ENCODE assay signal across 9 cellular contexts in the genomic region with DNA sequence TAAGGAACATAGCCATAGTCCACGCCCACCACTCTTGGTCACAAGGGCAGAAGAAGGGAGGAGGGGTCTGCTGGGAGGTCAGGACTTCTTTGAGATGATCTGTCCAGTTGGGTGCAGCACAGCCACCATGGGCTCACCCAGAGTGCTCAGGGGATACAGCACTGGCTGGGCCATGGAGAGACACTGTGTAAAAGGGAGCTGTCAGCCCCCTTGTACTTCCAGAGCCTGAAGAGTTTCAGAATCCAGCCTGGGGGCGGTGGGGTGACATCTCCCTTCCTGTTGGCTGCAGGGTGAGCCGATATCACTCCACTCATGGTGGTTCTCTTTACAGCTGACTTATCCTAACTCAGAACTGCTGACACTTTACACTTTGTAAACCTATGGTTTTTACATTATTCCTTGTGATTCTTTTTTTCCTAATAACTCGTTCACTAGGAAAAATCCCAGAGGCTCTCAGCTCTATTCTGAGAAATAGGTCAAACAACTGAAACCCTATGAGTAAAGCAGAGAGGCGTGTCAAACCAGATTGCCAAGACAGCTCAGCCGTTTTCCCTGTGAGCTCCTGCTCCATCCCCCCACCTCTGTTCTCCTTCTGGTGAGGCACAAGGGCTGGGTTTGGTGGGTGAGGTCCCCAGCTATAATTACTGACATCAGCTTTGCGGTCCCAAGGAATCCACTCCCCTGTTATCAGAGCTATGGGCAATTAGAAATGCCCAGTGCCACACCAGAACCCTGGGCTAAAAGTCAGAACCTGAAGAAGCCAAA. TPM values are rescaled to one million over a fixed set of nuclear protein-coding genes. Genes with fewer than 3 reads are reported as not detected.
DNase-seq lines count a peak whose midpoint lies in the region; ATAC-seq, FAIRE-seq and TF ChIP-seq lines count a peak whose summit lies in the region.
"Had no signal": no experiment of that assay in that cellular context is flagged by ENCODE, and none has a peak within 500 bp of the region (broad histone marks: within the 10 kb centered on the region; RNA-seq: fewer than 3 reads in every experiment).

No MANE protein-coding gene starts in this region.

- peaks cover 56% of the 10 kb centered on the region for H3K4me1 ChIP-seq in left ventricle myocardium inferior
- peaks cover 9 to 43% (median 22%) of the 10 kb centered on the region in 6 donors for H3K4me1 ChIP-seq in spleen

- peak; percentile 64 for DNase-seq in H54 (ENCODE audit: insufficient read length, low spot score)
- DNase-seq in astrocyte of the cerebellum (ENCODE audit: low read depth): peak; percentile 22
- DNase-seq in left ventricle myocardium inferior: no peak
- DNase-seq in spleen: peak; percentile 64
- no peak for DNase-seq in activated T-cell treated with anti-CD3 and anti-CD28 coated beads, Interleukin-2, amount 50 U/mL, for 24 hours
- no peak for DNase-seq in central memory CD4-positive, alpha-beta T cell
- DNase-seq: T-helper 17 cell had no signal

- H3K27me3 Mint-ChIP-seq in activated T-cell treated with anti-CD3 and anti-CD28 coated beads, Interleukin-2, amount 50 U/mL, for 24 hours: no peaks in the 10 kb centered on the region
- H3K27me3 Mint-ChIP-seq: T-helper 17 cell had no signal

- H3K27ac ChIP-seq in left ventricle myocardium inferior (replicated peaks) (peak overlapping the region; percentile 45), spleen (peak overlapping the region in 1 of 8 donors; percentile 11)

- H3K36me3 ChIP-seq in left ventricle myocardium inferior (peaks cover 31% of the 10 kb centered on the region), spleen (peaks cover 0 to 36% (median 28%) of the 10 kb centered on the region in 6 donors)

- H3K4me3 ChIP-seq in astrocyte of the cerebellum (ENCODE audit: low read depth, low read length) (no peak overlapping the region), left ventricle myocardium inferior (no peak overlapping the region), spleen (no peak overlapping the region)

- H3K27ac Mint-ChIP-seq in activated T-cell treated with anti-CD3 and anti-CD28 coated beads, Interleukin-2, amount 50 U/mL, for 24 hours: no peak overlapping the region
- H3K27ac Mint-ChIP-seq: T-helper 17 cell had no signal

- 57 to 72% (median 63%) methylated on average over 7 of the region's 7 CpGs for WGBS in spleen, 5 donors

- TF ChIP-seq POLR2A in H54 (IDR thresholded peaks at IDR 0.05; ENCODE audit: low read depth, low read length) (no peak), spleen (IDR thresholded peaks at IDR 0.05) (no peak)

- H3K4me3 Mint-ChIP-seq in activated T-cell treated with anti-CD3 and anti-CD28 coated beads, Interleukin-2, amount 50 U/mL, for 24 hours: no peak overlapping the region
- H3K4me3 Mint-ChIP-seq: T-helper 17 cell had no signal

- intact Hi-C loops in left ventricle myocardium inferior (cut with micrococcal nuclease): no loop called here
- intact Hi-C loops in spleen (cut with DNase I; ENCODE audit: low total_unique reads): no loop called here

- H3K27me3 ChIP-seq in left ventricle myocardium inferior (ENCODE audit: low read depth) (no peaks in the 10 kb centered on the region), spleen (replicated peaks in 1 of 7) (no peaks in the 10 kb centered on the region)

- no peak for FAIRE-seq in H54 (lab: Jason Lieb, UNC)

- ATAC-seq in HG02642 (IDR thresholded peaks at IDR 0.05; ENCODE audit: poor library complexity, unreplicated experiment): no peak
- no peak for ATAC-seq in HG03196 (IDR thresholded peaks at IDR 0.05; ENCODE audit: unreplicated experiment)
- ATAC-seq: T-helper 17 cell had no signal

- H3K9me3 ChIP-seq in left ventricle myocardium inferior (replicated peaks): no peaks in the 10 kb centered on the region
- no peaks in the 10 kb centered on the region for H3K9me3 ChIP-seq in spleen

- TF ChIP-seq CTCF in astrocyte of the cerebellum (IDR thresholded peaks at IDR 0.05; ENCODE audit: low read depth, low read length, missing control alignments): no peak
- TF ChIP-seq CTCF in left ventricle myocardium inferior (IDR thresholded peaks at IDR 0.05; ENCODE audit: borderline replicate concordance): no peak
- no peak for TF ChIP-seq CTCF in spleen (IDR thresholded peaks at IDR 0.05 in 8 of 11, conservative IDR thresholded peaks at IDR 0.05 in 3 of 11)

- in situ Hi-C loops in astrocyte of the cerebellum (cut with HindIII; ENCODE audit: low sequenced_read_pairs): no loop called here

- H3K4me1 Mint-ChIP-seq in activated T-cell treated with anti-CD3 and anti-CD28 coated beads, Interleukin-2, amount 50 U/mL, for 24 hours (ENCODE audit: low read depth): peaks cover 33% of the 10 kb centered on the region

- H3K9me3 Mint-ChIP-seq in activated T-cell treated with anti-CD3 and anti-CD28 coated beads, Interleukin-2, amount 50 U/mL, for 24 hours: no peaks in the 10 kb centered on the region

- H3K36me3 Mint-ChIP-seq in activated T-cell treated with anti-CD3 and anti-CD28 coated beads, Interleukin-2, amount 50 U/mL, for 24 hours (ENCODE audit: low read depth): peaks cover 45% of the 10 kb centered on the region

RNA-seq across cellular contexts. Expression of gene MRPS24, which starts 3.3 kb away (rescaled TPM):
- total RNA-seq in left ventricle myocardium inferior (167 TPM), spleen (10 to 100 TPM; 40.7 to 99.0 (median 50.3) TPM)
- 100 to 1,000 TPM in 2 of 3 donors, 10 to 100 TPM in 1; 73.8 to 121 (median 115) TPM for polyA plus RNA-seq in spleen

RNA-seq across cellular contexts. Expression of gene URGCP, which starts 33.8 kb away (rescaled TPM):
- total RNA-seq in left ventricle myocardium inferior (39.6 TPM), spleen (10 to 100 TPM; 19.8 to 32.1 (median 26.5) TPM)
- polyA plus RNA-seq in spleen: 10 to 100 TPM in 2 of 3 donors, 1 to 10 TPM in 1; 8.6 to 21.6 (median 15.3) TPM

RNA-seq across cellular contexts. Expression of gene UBE2D4, which starts 53.7 kb away (rescaled TPM):
- 44.9 TPM for total RNA-seq in left ventricle myocardium inferior
- total RNA-seq in spleen: 10 to 100 TPM; 12.3 to 19.5 (median 15.9) TPM
- 10 to 100 TPM in 1 of 3 donors, 1 to 10 TPM in 2; 8.2 to 12.8 (median 9.6) TPM for polyA plus RNA-seq in spleen

Comparison
In these comparisons a context has a peak if more than half of its experiments do, and no peak if none do; other contexts are left out.
1. DNase-seq: peak in H54 (single experiment), astrocyte of the cerebellum (single experiment) and spleen (single experiment); none in left ventricle myocardium inferior (single experiment), activated T-cell treated with anti-CD3 and anti-CD28 coated beads, Interleukin-2, amount 50 U/mL, for 24 hours (single experiment) and central memory CD4-positive, alpha-beta T cell (single experiment).